ENCODE assay signal across 8 cellular contexts in the genomic region with DNA sequence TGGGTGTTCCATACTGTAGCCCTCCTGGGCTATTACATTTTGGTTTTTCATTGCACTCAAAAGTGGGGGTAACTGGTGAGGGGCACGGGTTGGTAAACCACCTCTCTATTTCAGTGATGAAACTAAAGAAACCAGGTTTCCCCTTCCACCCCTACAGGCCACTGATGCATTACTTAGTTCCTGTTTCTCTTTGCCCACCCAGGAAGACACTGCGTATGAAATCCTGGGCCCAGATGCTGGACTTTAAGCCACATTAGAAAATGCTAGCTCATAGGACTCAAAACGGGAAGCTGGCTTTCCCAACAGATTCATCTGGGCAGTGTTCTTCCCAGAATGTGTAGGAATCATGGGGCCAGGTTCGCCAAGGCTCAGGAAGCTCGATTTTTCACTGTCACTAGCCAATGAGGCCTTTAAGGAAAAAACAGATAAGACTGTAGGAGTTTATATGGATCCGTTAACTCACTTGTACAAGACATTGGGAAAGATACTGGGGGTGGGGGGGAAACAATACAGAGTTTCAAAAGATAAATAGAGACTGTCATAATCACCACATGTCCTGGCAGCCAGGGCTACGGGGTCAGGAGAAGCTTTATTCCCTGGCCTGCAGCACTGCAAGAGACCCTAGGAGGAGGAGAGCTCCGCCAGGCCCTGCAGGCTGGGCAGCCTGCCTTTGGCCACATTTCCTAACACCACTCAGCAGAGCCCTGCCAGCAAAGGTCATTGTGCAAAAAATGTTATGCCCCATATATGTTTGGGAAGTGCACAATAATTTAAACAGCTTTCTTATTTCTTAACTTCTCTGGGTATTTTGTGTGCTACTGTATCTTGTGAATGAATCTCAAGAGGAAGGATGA.
DNase-seq lines count a peak whose midpoint lies in the region; ATAC-seq and TF ChIP-seq lines count a peak whose summit lies in the region.
"Not testable (repeated sequence)": the region's sequence is repeated elsewhere in the genome, so short reads cannot be mapped to it uniquely, and the experiment has no call there.

No MANE protein-coding gene starts in this region.

- peak overlapping the region in 5 of 8 donors; percentile 36 to 86 (median 54) for H3K27ac Mint-ChIP-seq in CD8-positive, alpha-beta memory T cell
- H3K27ac Mint-ChIP-seq in T-helper 17 cell (peak overlapping the region; percentile 19), osteocyte (ENCODE audit: unreplicated experiment) (peak overlapping the region; percentile 60)

- not testable (repeated sequence) for DNase-seq in CD8-positive, alpha-beta memory T cell; T-helper 17 cell; left colon; osteocyte (ENCODE audit: extremely low spot score, unreplicated experiment)

- H3K27ac ChIP-seq in CD8-positive, alpha-beta memory T cell (ENCODE audit: low read depth, low read length), result not testable (repeated sequence)

- not testable (repeated sequence) for H3K36me3 Mint-ChIP-seq in CD8-positive, alpha-beta memory T cell; T-helper 17 cell (ENCODE audit: low read depth); osteocyte (ENCODE audit: unreplicated experiment)

- TF ChIP-seq CTCF in osteocyte (IDR thresholded peaks at IDR 0.05), result not testable (repeated sequence)

- CTCF ChIA-PET in CD8-positive, alpha-beta memory T cell (lab: Charles Lee), result not testable (repeated sequence)

- not testable (repeated sequence) for H3K27me3 Mint-ChIP-seq in CD8-positive, alpha-beta memory T cell; T-helper 17 cell; osteocyte (ENCODE audit: unreplicated experiment)

- not testable (repeated sequence) for H3K9me3 ChIP-seq in CD8-positive, alpha-beta memory T cell (ENCODE audit: low read length); T-helper 17 cell (ENCODE audit: control insufficient read depth, low read length, poor library complexity, severe bottlenecking)

- not testable (repeated sequence) for H3K9me3 Mint-ChIP-seq in CD8-positive, alpha-beta memory T cell; osteocyte (ENCODE audit: unreplicated experiment)

- H3K4me1 Mint-ChIP-seq in CD8-positive, alpha-beta memory T cell, result peaks cover 26 to 49% (median 42%) of the 10 kb centered on the region in 3 donors
- not testable (repeated sequence) for H3K4me1 Mint-ChIP-seq in T-helper 17 cell
- H3K4me1 Mint-ChIP-seq in osteocyte (ENCODE audit: unreplicated experiment), result peaks cover 10% of the 10 kb centered on the region

- not testable (repeated sequence) for H3K36me3 ChIP-seq in CD8-positive, alpha-beta memory T cell (ENCODE audit: insufficient read depth, low read length)

- POLR2A ChIA-PET in CD8-positive, alpha-beta memory T cell (lab: Charles Lee), result not testable (repeated sequence)

- not testable (repeated sequence) for H3K27me3 ChIP-seq in CD8-positive, alpha-beta memory T cell (ENCODE audit: insufficient read depth, low read length, poor library complexity, severe bottlenecking)

- not testable (repeated sequence) for H3K4me3 ChIP-seq in CD8-positive, alpha-beta memory T cell (ENCODE audit: low read length)

- intact Hi-C loops in left colon (cut with DNase I, micrococcal nuclease), result not testable (repeated sequence)

- peak overlapping the region in 1 of 7 donors; percentile 61 for H3K4me3 Mint-ChIP-seq in CD8-positive, alpha-beta memory T cell
- H3K4me3 Mint-ChIP-seq in T-helper 17 cell; osteocyte (ENCODE audit: unreplicated experiment): not testable (repeated sequence)

- peak; percentile 42 for ATAC-seq in GM19452 (IDR thresholded peaks at IDR 0.05; ENCODE audit: unreplicated experiment)
- ATAC-seq in HG02759 (IDR thresholded peaks at IDR 0.05; ENCODE audit: unreplicated experiment), result peak; percentile 52
- ATAC-seq in HG03460 (IDR thresholded peaks at IDR 0.05; ENCODE audit: unreplicated experiment), result peak; percentile 56
- peak; percentile 35 for ATAC-seq in T-helper 17 cell
- peak; percentile 44 for ATAC-seq in esophagus mucosa
- peak; percentile 34 for ATAC-seq in left colon

- not testable (repeated sequence) for H3K4me1 ChIP-seq in CD8-positive, alpha-beta memory T cell (ENCODE audit: insufficient read depth, low read length)
